In the genomic region with DNA sequence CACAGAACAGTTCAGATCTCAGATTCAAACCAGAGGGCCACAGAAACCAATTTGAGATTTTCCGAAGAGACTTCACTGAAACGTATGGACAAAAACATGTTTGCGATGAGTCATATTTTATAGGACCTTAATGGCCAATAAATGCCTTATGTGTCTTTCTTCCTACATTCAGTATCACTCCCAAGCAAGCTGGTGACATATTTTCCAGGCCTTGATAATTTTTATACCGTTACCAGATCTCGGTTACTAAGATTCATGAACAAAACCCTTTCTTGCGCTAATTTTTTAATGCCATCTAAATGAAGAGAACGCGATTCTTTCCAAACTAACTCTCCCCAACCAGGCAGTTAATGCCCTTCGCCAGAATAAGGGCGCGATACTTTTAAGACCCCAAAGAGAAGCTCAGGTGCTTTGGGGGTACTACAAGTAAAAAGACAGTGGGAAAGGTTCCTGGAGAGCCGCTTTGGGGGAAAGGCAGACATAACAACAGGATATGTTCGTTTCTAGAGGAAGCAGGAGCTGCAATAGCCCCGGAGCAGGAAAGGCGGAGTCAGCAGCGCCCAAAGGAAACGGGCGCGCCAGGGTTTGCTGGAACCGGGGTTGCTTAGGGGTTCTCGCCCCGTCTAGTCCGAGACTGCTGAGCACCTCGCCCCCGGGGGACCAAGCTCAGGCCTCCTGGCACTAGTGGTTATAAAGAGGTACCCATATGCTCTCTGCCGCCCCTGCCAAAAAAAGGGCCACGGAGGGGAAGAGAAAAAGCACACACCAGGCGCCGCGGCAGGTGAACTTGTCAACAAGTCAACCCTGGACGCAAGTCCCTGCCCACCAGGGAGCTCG, we compare ENCODE assay signal across 8 cellular contexts. TPM values are rescaled to one million over a fixed set of nuclear protein-coding genes. Genes with fewer than 3 reads are reported as not detected.
DNase-seq lines count a peak whose midpoint lies in the region; ATAC-seq and TF ChIP-seq lines count a peak whose summit lies in the region.

No MANE protein-coding gene starts in this region.

- DNase-seq in DMS79 treated with DMSO at 0.1 percent for 48 hours (lab: John Stamatoyannopoulos, UW): peak; percentile 54
- DNase-seq in NCI-H1694 (lab: John Stamatoyannopoulos, UW): peak; percentile 40
- no peak for DNase-seq in activated CD8-positive, alpha-beta T cell treated with anti-CD3 and anti-CD28 coated beads, Interleukin-2, amount 10 ng/mL, durations not matched to agents 7 days and 5 days
- no peak for DNase-seq in fibroblast of the aortic adventitia (ENCODE audit: low read depth)
- DNase-seq in naive thymus-derived CD8-positive, alpha-beta T cell: peak in 1 of 10 donors; percentile 1

- H3K4me1 Mint-ChIP-seq in activated CD8-positive, alpha-beta T cell treated with anti-CD3 and anti-CD28 coated beads, Interleukin-2, amount 10 ng/mL, durations not matched to agents 7 days and 5 days (ENCODE audit: low read depth): peaks cover 6% of the 10 kb centered on the region
- peaks cover 3 to 13% (median 8%) of the 10 kb centered on the region in 4 donors for H3K4me1 Mint-ChIP-seq in naive thymus-derived CD8-positive, alpha-beta T cell

- H3K4me3 Mint-ChIP-seq in activated CD8-positive, alpha-beta T cell treated with anti-CD3 and anti-CD28 coated beads, Interleukin-2, amount 10 ng/mL, durations not matched to agents 7 days and 5 days: peak overlapping the region; percentile 70
- H3K4me3 Mint-ChIP-seq in naive thymus-derived CD8-positive, alpha-beta T cell: peak overlapping the region; percentile 56 to 80 (median 75)

- CTCF ChIA-PET in activated CD8-positive, alpha-beta T cell treated with anti-CD3 and anti-CD28 coated beads, Interleukin-2, amount 10 ng/mL, durations not matched to agents 7 days and 5 days (lab: Charles Lee): interaction anchor here (1.6 kb wide), 1 partner anchor 35 kb away, joined by 3 read pairs; no protein-coding TSS in a partner anchor

- POLR2A ChIA-PET in activated CD8-positive, alpha-beta T cell treated with anti-CD3 and anti-CD28 coated beads, Interleukin-2, amount 10 ng/mL, durations not matched to agents 7 days and 5 days (lab: Charles Lee): no interaction called here
- POLR2A ChIA-PET in naive thymus-derived CD8-positive, alpha-beta T cell (lab: Charles Lee): no interaction called here

- no peak overlapping the region for H3K27ac Mint-ChIP-seq in activated CD8-positive, alpha-beta T cell treated with anti-CD3 and anti-CD28 coated beads, Interleukin-2, amount 10 ng/mL, durations not matched to agents 7 days and 5 days
- no peak overlapping the region for H3K27ac Mint-ChIP-seq in naive thymus-derived CD8-positive, alpha-beta T cell

- peaks cover 50% of the 10 kb centered on the region for H3K27me3 Mint-ChIP-seq in activated CD8-positive, alpha-beta T cell treated with anti-CD3 and anti-CD28 coated beads, Interleukin-2, amount 10 ng/mL, durations not matched to agents 7 days and 5 days (ENCODE audit: low read depth)
- peaks cover 19 to 55% (median 50%) of the 10 kb centered on the region in 5 donors for H3K27me3 Mint-ChIP-seq in naive thymus-derived CD8-positive, alpha-beta T cell

- H3K4me3 ChIP-seq in fibroblast of the aortic adventitia (ENCODE audit: low read depth, low read length): peak overlapping the region; percentile 31

- ATAC-seq in GM21737 (IDR thresholded peaks at IDR 0.05; ENCODE audit: unreplicated experiment) (peak; percentile 24), HG03196 (IDR thresholded peaks at IDR 0.05; ENCODE audit: unreplicated experiment) (no peak)
- peak; percentile 50 for ATAC-seq in activated CD8-positive, alpha-beta T cell treated with anti-CD3 and anti-CD28 coated beads, Interleukin-2, amount 10 ng/mL, durations not matched to agents 7 days and 5 days
- no peak for ATAC-seq in naive thymus-derived CD8-positive, alpha-beta T cell
- no peak for ATAC-seq in activated CD4-positive, CD25-positive, alpha-beta regulatory T cell treated with anti-CD3 and anti-CD28 coated beads, Interleukin-2, amount 50 U/mL, for 24 hours

- H3K36me3 Mint-ChIP-seq in activated CD8-positive, alpha-beta T cell treated with anti-CD3 and anti-CD28 coated beads, Interleukin-2, amount 10 ng/mL, durations not matched to agents 7 days and 5 days (ENCODE audit: low read depth): no peaks in the 10 kb centered on the region
- H3K36me3 Mint-ChIP-seq in naive thymus-derived CD8-positive, alpha-beta T cell: peaks cover 0 to 11% (median 0%) of the 10 kb centered on the region in 3 donors

- no peaks in the 10 kb centered on the region for H3K9me3 Mint-ChIP-seq in activated CD8-positive, alpha-beta T cell treated with anti-CD3 and anti-CD28 coated beads, Interleukin-2, amount 10 ng/mL, durations not matched to agents 7 days and 5 days (ENCODE audit: insufficient read depth)
- peaks cover 0 to 3% (median 0%) of the 10 kb centered on the region in 9 donors for H3K9me3 Mint-ChIP-seq in naive thymus-derived CD8-positive, alpha-beta T cell

- no peak for TF ChIP-seq CTCF in fibroblast of the aortic adventitia (IDR thresholded peaks at IDR 0.05; ENCODE audit: insufficient read depth, low read length)

RNA-seq across cellular contexts. Expression of a gene that starts 0.9 kb away (rescaled TPM):
- 1 to 10 TPM in 1 of 2 experiments, under 1 TPM in 1; 0.76 to 1.8 TPM for total RNA-seq in activated CD8-positive, alpha-beta T cell treated with anti-CD3 and anti-CD28 coated beads, Interleukin-2, amount 10 ng/mL, durations not matched to agents 7 days and 5 days
- total RNA-seq in fibroblast of the aortic adventitia (ENCODE audit: low replicate concordance): 0.45 and 1.1 TPM in 2 replicates
- total RNA-seq in naive thymus-derived CD8-positive, alpha-beta T cell: under 1 TPM in 1 of 2 experiments, not detected in 1; 0.96 TPM
- polyA plus RNA-seq in naive thymus-derived CD8-positive, alpha-beta T cell: 1 to 10 TPM in 2 of 3 donors, under 1 TPM in 1; 0.71 to 1.3 (median 1.3) TPM

Comparison
In these comparisons a context has a peak if more than half of its experiments do, and no peak if none do; other contexts are left out.
1. DNase-seq: peak in DMS79 treated with DMSO at 0.1 percent for 48 hours (single experiment) and NCI-H1694 (single experiment); none in activated CD8-positive, alpha-beta T cell treated with anti-CD3 and anti-CD28 coated beads, Interleukin-2, amount 10 ng/mL, durations not matched to agents 7 days and 5 days (single experiment) and fibroblast of the aortic adventitia (single experiment).
2. ATAC-seq: peak in GM21737 (single experiment) and activated CD8-positive, alpha-beta T cell treated with anti-CD3 and anti-CD28 coated beads, Interleukin-2, amount 10 ng/mL, durations not matched to agents 7 days and 5 days (single experiment); none in naive thymus-derived CD8-positive, alpha-beta T cell (0 of 2), activated CD4-positive, CD25-positive, alpha-beta regulatory T cell treated with anti-CD3 and anti-CD28 coated beads, Interleukin-2, amount 50 U/mL, for 24 hours (0 of 2) and HG03196 (single experiment).